Comparison of ENCODE assay signal across 1 cellular context in the genomic region with DNA sequence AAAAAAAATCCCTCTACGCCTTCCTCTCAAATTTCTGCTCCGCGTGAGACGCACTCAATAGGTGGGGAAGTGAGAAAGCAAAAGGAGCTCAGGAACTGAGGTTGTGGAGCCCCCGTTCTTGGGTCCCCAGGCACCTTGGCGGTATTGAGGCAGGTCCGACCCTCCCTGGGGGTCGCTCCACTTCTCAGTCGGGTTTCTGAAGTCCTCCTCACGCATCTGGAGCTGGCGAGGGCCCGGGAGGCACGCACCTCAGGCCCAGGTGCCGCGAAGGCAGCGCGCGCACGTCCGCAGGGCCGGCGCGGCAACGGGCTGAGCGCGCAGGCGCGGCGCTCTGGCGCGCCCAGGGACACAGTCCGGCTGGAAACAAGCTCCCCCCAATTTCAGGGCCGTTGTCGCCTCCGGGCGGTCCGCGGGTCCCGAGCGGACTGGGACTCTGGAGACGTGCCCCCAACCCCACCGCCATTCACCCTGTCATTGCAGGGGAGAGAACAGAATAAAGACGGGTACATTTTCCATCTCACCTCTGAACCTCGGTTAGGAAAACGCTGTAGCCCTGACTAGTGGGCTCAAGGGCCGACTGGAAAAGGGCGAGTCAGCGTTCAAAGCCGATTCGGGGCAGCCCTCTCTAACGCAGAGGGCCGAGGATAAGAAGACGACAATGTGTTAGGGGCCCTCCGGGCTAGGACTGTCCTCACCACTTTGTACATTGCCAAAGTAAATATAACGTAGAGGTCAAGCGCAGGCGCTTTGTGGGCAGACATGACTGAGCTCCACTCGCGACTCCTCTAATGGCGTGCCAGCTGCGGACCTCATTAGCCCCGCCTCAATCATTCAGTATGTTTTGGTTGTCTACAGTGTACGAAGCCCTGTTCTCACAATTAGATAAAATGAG.
TF ChIP-seq lines count a peak whose summit lies in the region.

A gene with protein sequence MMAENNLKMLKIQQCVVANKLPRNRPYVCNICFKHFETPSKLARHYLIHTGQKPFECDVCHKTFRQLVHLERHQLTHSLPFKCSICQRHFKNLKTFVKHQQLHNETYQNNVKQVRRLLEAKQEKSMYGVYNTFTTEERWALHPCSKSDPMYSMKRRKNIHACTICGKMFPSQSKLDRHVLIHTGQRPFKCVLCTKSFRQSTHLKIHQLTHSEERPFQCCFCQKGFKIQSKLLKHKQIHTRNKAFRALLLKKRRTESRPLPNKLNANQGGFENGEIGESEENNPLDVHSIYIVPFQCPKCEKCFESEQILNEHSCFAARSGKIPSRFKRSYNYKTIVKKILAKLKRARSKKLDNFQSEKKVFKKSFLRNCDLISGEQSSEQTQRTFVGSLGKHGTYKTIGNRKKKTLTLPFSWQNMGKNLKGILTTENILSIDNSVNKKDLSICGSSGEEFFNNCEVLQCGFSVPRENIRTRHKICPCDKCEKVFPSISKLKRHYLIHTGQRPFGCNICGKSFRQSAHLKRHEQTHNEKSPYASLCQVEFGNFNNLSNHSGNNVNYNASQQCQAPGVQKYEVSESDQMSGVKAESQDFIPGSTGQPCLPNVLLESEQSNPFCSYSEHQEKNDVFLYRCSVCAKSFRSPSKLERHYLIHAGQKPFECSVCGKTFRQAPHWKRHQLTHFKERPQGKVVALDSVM (minus strand): TSS at position 306 of the 892 bp plus-strand sequence. CDS start 4,853 bp downstream, outside the sequence.

TF ChIP-seq in HepG2, 621 proteins besides CTCF, POLR2A, EP300 and RAD21 (continued from another document and continues in another):
- TF ChIP-seq, protein P1, sequence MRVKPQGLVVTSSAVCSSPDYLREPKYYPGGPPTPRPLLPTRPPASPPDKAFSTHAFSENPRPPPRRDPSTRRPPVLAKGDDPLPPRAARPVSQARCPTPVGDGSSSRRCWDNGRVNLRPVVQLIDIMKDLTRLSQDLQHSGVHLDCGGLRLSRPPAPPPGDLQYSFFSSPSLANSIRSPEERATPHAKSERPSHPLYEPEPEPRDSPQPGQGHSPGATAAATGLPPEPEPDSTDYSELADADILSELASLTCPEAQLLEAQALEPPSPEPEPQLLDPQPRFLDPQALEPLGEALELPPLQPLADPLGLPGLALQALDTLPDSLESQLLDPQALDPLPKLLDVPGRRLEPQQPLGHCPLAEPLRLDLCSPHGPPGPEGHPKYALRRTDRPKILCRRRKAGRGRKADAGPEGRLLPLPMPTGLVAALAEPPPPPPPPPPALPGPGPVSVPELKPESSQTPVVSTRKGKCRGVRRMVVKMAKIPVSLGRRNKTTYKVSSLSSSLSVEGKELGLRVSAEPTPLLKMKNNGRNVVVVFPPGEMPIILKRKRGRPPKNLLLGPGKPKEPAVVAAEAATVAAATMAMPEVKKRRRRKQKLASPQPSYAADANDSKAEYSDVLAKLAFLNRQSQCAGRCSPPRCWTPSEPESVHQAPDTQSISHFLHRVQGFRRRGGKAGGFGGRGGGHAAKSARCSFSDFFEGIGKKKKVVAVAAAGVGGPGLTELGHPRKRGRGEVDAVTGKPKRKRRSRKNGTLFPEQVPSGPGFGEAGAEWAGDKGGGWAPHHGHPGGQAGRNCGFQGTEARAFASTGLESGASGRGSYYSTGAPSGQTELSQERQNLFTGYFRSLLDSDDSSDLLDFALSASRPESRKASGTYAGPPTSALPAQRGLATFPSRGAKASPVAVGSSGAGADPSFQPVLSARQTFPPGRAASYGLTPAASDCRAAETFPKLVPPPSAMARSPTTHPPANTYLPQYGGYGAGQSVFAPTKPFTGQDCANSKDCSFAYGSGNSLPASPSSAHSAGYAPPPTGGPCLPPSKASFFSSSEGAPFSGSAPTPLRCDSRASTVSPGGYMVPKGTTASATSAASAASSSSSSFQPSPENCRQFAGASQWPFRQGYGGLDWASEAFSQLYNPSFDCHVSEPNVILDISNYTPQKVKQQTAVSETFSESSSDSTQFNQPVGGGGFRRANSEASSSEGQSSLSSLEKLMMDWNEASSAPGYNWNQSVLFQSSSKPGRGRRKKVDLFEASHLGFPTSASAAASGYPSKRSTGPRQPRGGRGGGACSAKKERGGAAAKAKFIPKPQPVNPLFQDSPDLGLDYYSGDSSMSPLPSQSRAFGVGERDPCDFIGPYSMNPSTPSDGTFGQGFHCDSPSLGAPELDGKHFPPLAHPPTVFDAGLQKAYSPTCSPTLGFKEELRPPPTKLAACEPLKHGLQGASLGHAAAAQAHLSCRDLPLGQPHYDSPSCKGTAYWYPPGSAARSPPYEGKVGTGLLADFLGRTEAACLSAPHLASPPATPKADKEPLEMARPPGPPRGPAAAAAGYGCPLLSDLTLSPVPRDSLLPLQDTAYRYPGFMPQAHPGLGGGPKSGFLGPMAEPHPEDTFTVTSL (CRISPR knock-in tag; IDR thresholded peaks at IDR 0.05; ENCODE audit: borderline replicate concordance) = peak; percentile 67
- TF ChIP-seq ZNF543 (CRISPR knock-in tag; IDR thresholded peaks at IDR 0.05) (peak; percentile 80), ZFP62 (CRISPR knock-in tag; IDR thresholded peaks at IDR 0.05) (no peak), SYNCRIP (IDR thresholded peaks at IDR 0.05; ENCODE audit: insufficient read depth, low read depth, low read length) (no peak), NFKBIZ (CRISPR knock-in tag; IDR thresholded peaks at IDR 0.05) (no peak; the same call in 1 of the 2 replicates), SP1 (IDR thresholded peaks at IDR 0.05) (no peak), SP1 (CRISPR knock-in tag; IDR thresholded peaks at IDR 0.05) (peak; percentile 67; the same call in 1 of the 2 replicates), HMGA1 (CRISPR knock-in tag; conservative IDR thresholded peaks at IDR 0.05) (no peak), ZNF577 (CRISPR knock-in tag; IDR thresholded peaks at IDR 0.05; ENCODE audit: borderline replicate concordance, low read depth) (no peak), CC2D1A (CRISPR knock-in tag; IDR thresholded peaks at IDR 0.05) (no peak), ZNF749 (CRISPR knock-in tag; IDR thresholded peaks at IDR 0.05; ENCODE audit: borderline replicate concordance) (peak; percentile 81; the same call in 1 of the 2 replicates), HNRNPUL1 (IDR thresholded peaks at IDR 0.05; ENCODE audit: low read depth, low read length) (peak; percentile 44; the same call in 1 of the 2 replicates), DMAP1 (CRISPR knock-in tag; IDR thresholded peaks at IDR 0.05) (no peak; the same call in 1 of the 2 replicates), RBAK (CRISPR knock-in tag; IDR thresholded peaks at IDR 0.05) (no peak), NCOA1 (CRISPR knock-in tag; IDR thresholded peaks at IDR 0.05) (no peak), RORA (CRISPR knock-in tag; IDR thresholded peaks at IDR 0.05) (no peak; the same call in 1 of the 2 replicates), MXI1 (IDR thresholded peaks at IDR 0.05; ENCODE audit: borderline replicate concordance, low read depth, low read length) (peak; percentile 89), HNF4G (IDR thresholded peaks at IDR 0.05; ENCODE audit: borderline replicate concordance, low read depth, low read length) (peak; percentile 54; the same call in 1 of the 2 replicates), HNF4G (CRISPR knock-in tag; IDR thresholded peaks at IDR 0.05; ENCODE audit: borderline replicate concordance, low read depth) (peak; percentile 58), ZFP37 (CRISPR knock-in tag; IDR thresholded peaks at IDR 0.05; ENCODE audit: borderline replicate concordance) (0 out of 2 replicates have a peak, but pooled peaks have one; percentile 22), CENPT (CRISPR knock-in tag; IDR thresholded peaks at IDR 0.05; ENCODE audit: low read depth) (peak; percentile 24; the same call in 1 of the 2 replicates), KDM6A (CRISPR knock-in tag; IDR thresholded peaks at IDR 0.05; ENCODE audit: low read depth) (no peak), SETDB1 (CRISPR knock-in tag; IDR thresholded peaks at IDR 0.05; ENCODE audit: borderline replicate concordance) (no peak), MEF2D (CRISPR knock-in tag; IDR thresholded peaks at IDR 0.05) (no peak), ZMYM2 (CRISPR knock-in tag; IDR thresholded peaks at IDR 0.05) (no peak), GATA4 (IDR thresholded peaks at IDR 0.05; ENCODE audit: borderline replicate concordance, low read depth) (peak; percentile 71; the same call in 1 of the 2 replicates), ZNF546 (CRISPR knock-in tag; conservative IDR thresholded peaks at IDR 0.05) (peak; percentile 90; the same call in 1 of the 2 replicates), FOXO1 (CRISPR knock-in tag; IDR thresholded peaks at IDR 0.05) (peak; percentile 68; the same call in 1 of the 2 replicates), ZNF713 (CRISPR knock-in tag; IDR thresholded peaks at IDR 0.05) (0 out of 2 replicates have a peak, but pooled peaks have one; percentile 58)
- TF ChIP-seq, protein P2, sequence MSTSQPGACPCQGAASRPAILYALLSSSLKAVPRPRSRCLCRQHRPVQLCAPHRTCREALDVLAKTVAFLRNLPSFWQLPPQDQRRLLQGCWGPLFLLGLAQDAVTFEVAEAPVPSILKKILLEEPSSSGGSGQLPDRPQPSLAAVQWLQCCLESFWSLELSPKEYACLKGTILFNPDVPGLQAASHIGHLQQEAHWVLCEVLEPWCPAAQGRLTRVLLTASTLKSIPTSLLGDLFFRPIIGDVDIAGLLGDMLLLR (CRISPR knock-in tag; IDR thresholded peaks at IDR 0.05) = no peak; the same call in 1 of the 2 replicates
- TF ChIP-seq, protein P3, sequence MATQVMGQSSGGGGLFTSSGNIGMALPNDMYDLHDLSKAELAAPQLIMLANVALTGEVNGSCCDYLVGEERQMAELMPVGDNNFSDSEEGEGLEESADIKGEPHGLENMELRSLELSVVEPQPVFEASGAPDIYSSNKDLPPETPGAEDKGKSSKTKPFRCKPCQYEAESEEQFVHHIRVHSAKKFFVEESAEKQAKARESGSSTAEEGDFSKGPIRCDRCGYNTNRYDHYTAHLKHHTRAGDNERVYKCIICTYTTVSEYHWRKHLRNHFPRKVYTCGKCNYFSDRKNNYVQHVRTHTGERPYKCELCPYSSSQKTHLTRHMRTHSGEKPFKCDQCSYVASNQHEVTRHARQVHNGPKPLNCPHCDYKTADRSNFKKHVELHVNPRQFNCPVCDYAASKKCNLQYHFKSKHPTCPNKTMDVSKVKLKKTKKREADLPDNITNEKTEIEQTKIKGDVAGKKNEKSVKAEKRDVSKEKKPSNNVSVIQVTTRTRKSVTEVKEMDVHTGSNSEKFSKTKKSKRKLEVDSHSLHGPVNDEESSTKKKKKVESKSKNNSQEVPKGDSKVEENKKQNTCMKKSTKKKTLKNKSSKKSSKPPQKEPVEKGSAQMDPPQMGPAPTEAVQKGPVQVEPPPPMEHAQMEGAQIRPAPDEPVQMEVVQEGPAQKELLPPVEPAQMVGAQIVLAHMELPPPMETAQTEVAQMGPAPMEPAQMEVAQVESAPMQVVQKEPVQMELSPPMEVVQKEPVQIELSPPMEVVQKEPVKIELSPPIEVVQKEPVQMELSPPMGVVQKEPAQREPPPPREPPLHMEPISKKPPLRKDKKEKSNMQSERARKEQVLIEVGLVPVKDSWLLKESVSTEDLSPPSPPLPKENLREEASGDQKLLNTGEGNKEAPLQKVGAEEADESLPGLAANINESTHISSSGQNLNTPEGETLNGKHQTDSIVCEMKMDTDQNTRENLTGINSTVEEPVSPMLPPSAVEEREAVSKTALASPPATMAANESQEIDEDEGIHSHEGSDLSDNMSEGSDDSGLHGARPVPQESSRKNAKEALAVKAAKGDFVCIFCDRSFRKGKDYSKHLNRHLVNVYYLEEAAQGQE (IDR thresholded peaks at IDR 0.05; ENCODE audit: borderline replicate concordance in 1 of 2, low read depth in 1 of 2, low read length in 2 of 2) = peak in 1 of 2 experiments; percentile 66; a peak in 2 of 4 replicates
- TF ChIP-seq, protein P4, sequence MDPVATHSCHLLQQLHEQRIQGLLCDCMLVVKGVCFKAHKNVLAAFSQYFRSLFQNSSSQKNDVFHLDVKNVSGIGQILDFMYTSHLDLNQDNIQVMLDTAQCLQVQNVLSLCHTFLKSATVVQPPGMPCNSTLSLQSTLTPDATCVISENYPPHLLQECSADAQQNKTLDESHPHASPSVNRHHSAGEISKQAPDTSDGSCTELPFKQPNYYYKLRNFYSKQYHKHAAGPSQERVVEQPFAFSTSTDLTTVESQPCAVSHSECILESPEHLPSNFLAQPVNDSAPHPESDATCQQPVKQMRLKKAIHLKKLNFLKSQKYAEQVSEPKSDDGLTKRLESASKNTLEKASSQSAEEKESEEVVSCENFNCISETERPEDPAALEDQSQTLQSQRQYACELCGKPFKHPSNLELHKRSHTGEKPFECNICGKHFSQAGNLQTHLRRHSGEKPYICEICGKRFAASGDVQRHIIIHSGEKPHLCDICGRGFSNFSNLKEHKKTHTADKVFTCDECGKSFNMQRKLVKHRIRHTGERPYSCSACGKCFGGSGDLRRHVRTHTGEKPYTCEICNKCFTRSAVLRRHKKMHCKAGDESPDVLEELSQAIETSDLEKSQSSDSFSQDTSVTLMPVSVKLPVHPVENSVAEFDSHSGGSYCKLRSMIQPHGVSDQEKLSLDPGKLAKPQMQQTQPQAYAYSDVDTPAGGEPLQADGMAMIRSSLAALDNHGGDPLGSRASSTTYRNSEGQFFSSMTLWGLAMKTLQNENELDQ (CRISPR knock-in tag; IDR thresholded peaks at IDR 0.05; ENCODE audit: borderline replicate concordance) = no peak
- TF ChIP-seq, protein P5, sequence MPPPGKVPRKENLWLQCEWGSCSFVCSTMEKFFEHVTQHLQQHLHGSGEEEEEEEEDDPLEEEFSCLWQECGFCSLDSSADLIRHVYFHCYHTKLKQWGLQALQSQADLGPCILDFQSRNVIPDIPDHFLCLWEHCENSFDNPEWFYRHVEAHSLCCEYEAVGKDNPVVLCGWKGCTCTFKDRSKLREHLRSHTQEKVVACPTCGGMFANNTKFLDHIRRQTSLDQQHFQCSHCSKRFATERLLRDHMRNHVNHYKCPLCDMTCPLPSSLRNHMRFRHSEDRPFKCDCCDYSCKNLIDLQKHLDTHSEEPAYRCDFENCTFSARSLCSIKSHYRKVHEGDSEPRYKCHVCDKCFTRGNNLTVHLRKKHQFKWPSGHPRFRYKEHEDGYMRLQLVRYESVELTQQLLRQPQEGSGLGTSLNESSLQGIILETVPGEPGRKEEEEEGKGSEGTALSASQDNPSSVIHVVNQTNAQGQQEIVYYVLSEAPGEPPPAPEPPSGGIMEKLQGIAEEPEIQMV (CRISPR knock-in tag; IDR thresholded peaks at IDR 0.05; ENCODE audit: low read depth) = peak; percentile 97
- TF ChIP-seq, protein P6, sequence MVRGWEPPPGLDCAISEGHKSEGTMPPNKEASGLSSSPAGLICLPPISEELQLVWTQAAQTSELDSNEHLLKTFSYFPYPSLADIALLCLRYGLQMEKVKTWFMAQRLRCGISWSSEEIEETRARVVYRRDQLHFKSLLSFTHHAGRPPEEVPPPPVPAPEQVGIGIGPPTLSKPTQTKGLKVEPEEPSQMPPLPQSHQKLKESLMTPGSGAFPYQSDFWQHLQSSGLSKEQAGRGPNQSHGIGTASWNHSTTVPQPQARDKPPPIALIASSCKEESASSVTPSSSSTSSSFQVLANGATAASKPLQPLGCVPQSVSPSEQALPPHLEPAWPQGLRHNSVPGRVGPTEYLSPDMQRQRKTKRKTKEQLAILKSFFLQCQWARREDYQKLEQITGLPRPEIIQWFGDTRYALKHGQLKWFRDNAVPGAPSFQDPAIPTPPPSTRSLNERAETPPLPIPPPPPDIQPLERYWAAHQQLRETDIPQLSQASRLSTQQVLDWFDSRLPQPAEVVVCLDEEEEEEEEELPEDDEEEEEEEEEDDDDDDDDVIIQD (CRISPR knock-in tag; IDR thresholded peaks at IDR 0.05; ENCODE audit: low read depth) = no peak; the same call in 1 of the 2 replicates
- TF ChIP-seq, protein P7, sequence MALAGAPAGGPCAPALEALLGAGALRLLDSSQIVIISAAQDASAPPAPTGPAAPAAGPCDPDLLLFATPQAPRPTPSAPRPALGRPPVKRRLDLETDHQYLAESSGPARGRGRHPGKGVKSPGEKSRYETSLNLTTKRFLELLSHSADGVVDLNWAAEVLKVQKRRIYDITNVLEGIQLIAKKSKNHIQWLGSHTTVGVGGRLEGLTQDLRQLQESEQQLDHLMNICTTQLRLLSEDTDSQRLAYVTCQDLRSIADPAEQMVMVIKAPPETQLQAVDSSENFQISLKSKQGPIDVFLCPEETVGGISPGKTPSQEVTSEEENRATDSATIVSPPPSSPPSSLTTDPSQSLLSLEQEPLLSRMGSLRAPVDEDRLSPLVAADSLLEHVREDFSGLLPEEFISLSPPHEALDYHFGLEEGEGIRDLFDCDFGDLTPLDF (CRISPR knock-in tag; IDR thresholded peaks at IDR 0.05) = peak; percentile 82
